Comparison of ENCODE assay signal across 8 cellular contexts in the genomic region with DNA sequence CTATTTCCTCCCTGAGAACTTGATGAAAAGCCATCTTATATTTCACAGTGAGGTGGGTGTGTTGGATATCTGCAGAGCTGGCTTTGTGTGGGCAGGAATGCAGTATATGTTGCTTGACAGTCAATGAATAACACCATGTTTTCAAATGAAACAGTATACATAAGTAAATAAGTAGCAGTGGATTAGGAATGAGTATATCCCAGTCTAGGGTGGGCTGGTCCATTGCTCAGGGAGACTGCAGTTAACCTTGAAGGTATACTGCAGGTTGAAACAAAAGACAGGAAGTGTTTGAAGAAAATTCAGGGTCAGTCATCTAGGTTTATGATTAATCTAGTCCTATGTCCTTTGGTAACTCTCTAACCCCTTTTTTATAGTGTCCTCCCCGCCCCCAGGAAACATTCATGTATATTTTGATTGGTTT. TPM values are rescaled to one million over a fixed set of nuclear protein-coding genes. Genes with fewer than 3 reads are reported as not detected.
DNase-seq lines count a peak whose midpoint lies in the region; ATAC-seq and TF ChIP-seq lines count a peak whose summit lies in the region.

No MANE protein-coding gene starts in this region.

- H3K4me1 ChIP-seq in left lung (peaks cover 21 to 67% of the 10 kb centered on the region in 2 donors), tibial nerve (peaks cover 0 to 78% (median 21%) of the 10 kb centered on the region in 4 donors)

- ATAC-seq in activated naive CD8-positive, alpha-beta T cell treated with anti-CD3 and anti-CD28 coated beads, Interleukin-2, amount 10 ng/mL, durations not matched to agents 7 days and 5 days (ENCODE audit: low read depth): no peak
- no peak for ATAC-seq in left lung
- ATAC-seq in GM21367 (IDR thresholded peaks at IDR 0.05; ENCODE audit: unreplicated experiment): no peak

- peaks cover 34% of the 10 kb centered on the region for H3K27me3 Mint-ChIP-seq in activated T-cell treated with anti-CD3 and anti-CD28 coated beads, Interleukin-2, amount 50 U/mL, for 24 hours
- peaks cover 37% of the 10 kb centered on the region for H3K27me3 Mint-ChIP-seq in activated naive CD8-positive, alpha-beta T cell treated with anti-CD3 and anti-CD28 coated beads, Interleukin-2, amount 10 ng/mL, durations not matched to agents 7 days and 5 days

- 55 to 66% methylated on average over 1 of the region's 1 CpG for WGBS in tibial nerve, 2 donors

- H3K36me3 ChIP-seq in left lung: no peaks in the 10 kb centered on the region
- H3K36me3 ChIP-seq in tibial nerve: no peaks in the 10 kb centered on the region

- peak overlapping the region; percentile 89 to 91 for H3K27ac ChIP-seq in left lung
- peak overlapping the region; percentile 78 to 98 (median 93) for H3K27ac ChIP-seq in tibial nerve

- H3K27ac Mint-ChIP-seq in activated T-cell treated with anti-CD3 and anti-CD28 coated beads, Interleukin-2, amount 50 U/mL, for 24 hours: no peak overlapping the region
- no peak overlapping the region for H3K27ac Mint-ChIP-seq in activated naive CD8-positive, alpha-beta T cell treated with anti-CD3 and anti-CD28 coated beads, Interleukin-2, amount 10 ng/mL, durations not matched to agents 7 days and 5 days

- H3K36me3 Mint-ChIP-seq in activated T-cell treated with anti-CD3 and anti-CD28 coated beads, Interleukin-2, amount 50 U/mL, for 24 hours (ENCODE audit: low read depth): peaks cover 9% of the 10 kb centered on the region
- H3K36me3 Mint-ChIP-seq in activated naive CD8-positive, alpha-beta T cell treated with anti-CD3 and anti-CD28 coated beads, Interleukin-2, amount 10 ng/mL, durations not matched to agents 7 days and 5 days: no peaks in the 10 kb centered on the region

- H3K9me3 Mint-ChIP-seq in activated T-cell treated with anti-CD3 and anti-CD28 coated beads, Interleukin-2, amount 50 U/mL, for 24 hours: no peaks in the 10 kb centered on the region
- no peaks in the 10 kb centered on the region for H3K9me3 Mint-ChIP-seq in activated naive CD8-positive, alpha-beta T cell treated with anti-CD3 and anti-CD28 coated beads, Interleukin-2, amount 10 ng/mL, durations not matched to agents 7 days and 5 days

- peaks cover 36% of the 10 kb centered on the region for H3K4me1 Mint-ChIP-seq in activated T-cell treated with anti-CD3 and anti-CD28 coated beads, Interleukin-2, amount 50 U/mL, for 24 hours (ENCODE audit: low read depth)
- peaks cover 15% of the 10 kb centered on the region for H3K4me1 Mint-ChIP-seq in activated naive CD8-positive, alpha-beta T cell treated with anti-CD3 and anti-CD28 coated beads, Interleukin-2, amount 10 ng/mL, durations not matched to agents 7 days and 5 days

- POLR2A ChIA-PET in activated naive CD8-positive, alpha-beta T cell treated with anti-CD3 and anti-CD28 coated beads, Interleukin-2, amount 10 ng/mL, durations not matched to agents 7 days and 5 days (lab: Charles Lee): no interaction called here

- TF ChIP-seq CTCF in left lung (IDR thresholded peaks at IDR 0.05): no peak
- no peak for TF ChIP-seq CTCF in tibial nerve (IDR thresholded peaks at IDR 0.05)

- peak overlapping the region; percentile 91 for H3K4me3 Mint-ChIP-seq in activated T-cell treated with anti-CD3 and anti-CD28 coated beads, Interleukin-2, amount 50 U/mL, for 24 hours
- H3K4me3 Mint-ChIP-seq in activated naive CD8-positive, alpha-beta T cell treated with anti-CD3 and anti-CD28 coated beads, Interleukin-2, amount 10 ng/mL, durations not matched to agents 7 days and 5 days: peak overlapping the region; percentile 94

- H3K9me3 ChIP-seq in left lung (no peaks in the 10 kb centered on the region), tibial nerve (no peaks in the 10 kb centered on the region)

- H3K4me3 ChIP-seq in left lung: peak overlapping the region; percentile 77 to 100
- H3K4me3 ChIP-seq in tibial nerve: peak overlapping the region; percentile 79 to 94 (median 84)

- no peak for TF ChIP-seq EP300 in tibial nerve (IDR thresholded peaks at IDR 0.05)

- peaks cover 0 to 6% of the 10 kb centered on the region in 2 donors for H3K27me3 ChIP-seq in left lung
- H3K27me3 ChIP-seq in tibial nerve: no peaks in the 10 kb centered on the region

- intact Hi-C loops in left lung (cut with DNase I): loop anchor here (5.0 to 10.0 kb wide), 3 partner anchors 65 to 308 kb away; a partner anchor contains a TSS

- DNase-seq in activated T-cell treated with anti-CD3 and anti-CD28 coated beads, Interleukin-2, amount 50 U/mL, for 24 hours: no peak
- no peak for DNase-seq in activated T-cell treated with anti-CD3 and anti-CD28 coated beads, Interleukin-2, amount 50 U/mL, for 48 hours
- DNase-seq in activated naive CD8-positive, alpha-beta T cell treated with anti-CD3 and anti-CD28 coated beads, Interleukin-2, amount 10 ng/mL, durations not matched to agents 7 days and 5 days: no peak
- DNase-seq in left lung (no peak), tibial nerve (ENCODE audit: low spot score in 2 of 2) (no peak), SHP77 treated with DMSO at 0.1 percent for 48 hours (lab: John Stamatoyannopoulos, UW) (no peak), Ammon's horn (ENCODE audit: low spot score) (no peak)

- TF ChIP-seq POLR2A in tibial nerve (IDR thresholded peaks at IDR 0.05): no peak

RNA-seq across cellular contexts. Expression of a gene that starts 1.0 kb away (rescaled TPM):
- under 1 TPM; 0.47 to 0.57 TPM for total RNA-seq in activated naive CD8-positive, alpha-beta T cell treated with anti-CD3 and anti-CD28 coated beads, Interleukin-2, amount 10 ng/mL, durations not matched to agents 7 days and 5 days
- total RNA-seq in left lung: 10 to 100 TPM; 42.3 to 49.2 TPM
- total RNA-seq in tibial nerve: 10 to 100 TPM; 18.8 to 28.0 (median 20.8) TPM

Comparison
In these comparisons a context has a peak if more than half of its experiments do, and no peak if none do; other contexts are left out.
1. RNA of a gene that starts 1.0 kb away (total RNA-seq): 42.3 to 49.2 TPM in left lung and 18.8 to 28.0 TPM in tibial nerve; 0.47 to 0.57 TPM in activated naive CD8-positive, alpha-beta T cell treated with anti-CD3 and anti-CD28 coated beads, Interleukin-2, amount 10 ng/mL, durations not matched to agents 7 days and 5 days; every median in the first group is over 10 times any median in the second.